Comparison of ENCODE assay signal across 16 cellular contexts in the genomic region with DNA sequence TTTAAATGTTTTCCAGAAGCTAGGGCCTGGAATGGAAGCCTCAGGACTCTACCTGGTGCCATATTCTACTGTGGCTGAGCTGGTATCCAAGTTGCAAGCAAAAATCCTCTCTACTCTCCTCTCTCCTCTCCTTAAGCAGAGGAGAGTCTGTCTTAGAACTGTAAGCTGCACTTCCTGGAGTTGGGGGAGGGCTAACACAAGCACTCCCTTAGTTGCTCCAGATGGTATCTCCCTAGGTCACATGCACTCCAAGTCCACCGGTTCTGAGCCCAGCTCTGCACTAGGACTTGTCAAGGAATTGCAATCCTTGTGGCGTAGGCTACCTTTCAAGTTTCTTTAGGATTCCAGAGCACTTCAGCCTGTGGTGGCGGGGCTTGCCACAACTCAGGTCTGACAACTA.
A peak's percentile ranks its signal among the peaks of the same experiment; 100 is the strongest.
DNase-seq lines count a peak whose midpoint lies in the region; ATAC-seq and TF ChIP-seq lines count a peak whose summit lies in the region.
"Had no signal": no experiment of that assay in that cellular context is flagged by ENCODE, and none has a peak within 500 bp of the region (broad histone marks: within the 10 kb centered on the region; RNA-seq: fewer than 3 reads in every experiment).

No MANE protein-coding gene starts in this region.

- CTCF ChIA-PET in activated CD8-positive, alpha-beta T cell treated with anti-CD3 and anti-CD28 coated beads, Interleukin-2, amount 10 ng/mL, durations not matched to agents 7 days and 5 days (lab: Charles Lee) = no interaction called here
- CTCF ChIA-PET in WTC11 (lab: Charles Lee) = no interaction called here

- no peak overlapping the region for H3K9ac ChIP-seq in endodermal cell (ENCODE audit: extremely low read depth, low read length, poor library complexity, severe bottlenecking)
- H3K9ac ChIP-seq: GM23248 had no signal

- H3K4me3 ChIP-seq in endodermal cell (ENCODE audit: low read length) (no peak overlapping the region), upper lobe of right lung (no peak overlapping the region)
- H3K4me3 ChIP-seq: GM23248 had no signal

- H3K4me3 Mint-ChIP-seq in endodermal cell (no peak overlapping the region), neural crest cell (no peak overlapping the region), WTC11 (no peak overlapping the region)
- no peak overlapping the region for H3K4me3 Mint-ChIP-seq in activated CD8-positive, alpha-beta T cell treated with anti-CD3 and anti-CD28 coated beads, Interleukin-2, amount 10 ng/mL, durations not matched to agents 7 days and 5 days
- H3K4me3 Mint-ChIP-seq: CD8-positive, alpha-beta T cell had no signal

- no peak for TF ChIP-seq CTCF in endodermal cell (conservative IDR thresholded peaks at IDR 0.05)
- TF ChIP-seq CTCF in neural crest cell (conservative IDR thresholded peaks at IDR 0.05) = no peak
- no peak for TF ChIP-seq CTCF in upper lobe of right lung (IDR thresholded peaks at IDR 0.05)
- no peak for TF ChIP-seq CTCF in WTC11 (IDR thresholded peaks at IDR 0.05)

- H3K36me3 Mint-ChIP-seq in endodermal cell (ENCODE audit: low read depth) (peaks cover 37% of the 10 kb centered on the region), neural crest cell (ENCODE audit: low read depth) (peaks cover 8% of the 10 kb centered on the region), WTC11 (no peaks in the 10 kb centered on the region; the same call in 1 of the 2 replicates)
- no peaks in the 10 kb centered on the region for H3K36me3 Mint-ChIP-seq in activated CD8-positive, alpha-beta T cell treated with anti-CD3 and anti-CD28 coated beads, Interleukin-2, amount 10 ng/mL, durations not matched to agents 7 days and 5 days (ENCODE audit: low read depth)
- H3K36me3 Mint-ChIP-seq: CD8-positive, alpha-beta T cell had no signal

- H3K4me1 Mint-ChIP-seq in endodermal cell (peaks cover 5% of the 10 kb centered on the region), neural crest cell (no peaks in the 10 kb centered on the region), WTC11 (peaks cover 16% of the 10 kb centered on the region)
- no peaks in the 10 kb centered on the region for H3K4me1 Mint-ChIP-seq in activated CD8-positive, alpha-beta T cell treated with anti-CD3 and anti-CD28 coated beads, Interleukin-2, amount 10 ng/mL, durations not matched to agents 7 days and 5 days (ENCODE audit: low read depth)

- H3K27me3 ChIP-seq in endodermal cell (ENCODE audit: control insufficient read depth, insufficient read depth, low read length, poor library complexity, severe bottlenecking) (no peaks in the 10 kb centered on the region), upper lobe of right lung (no peaks in the 10 kb centered on the region)
- H3K27me3 ChIP-seq: BE2C had no signal

- H3K4me1 ChIP-seq in endodermal cell (ENCODE audit: control insufficient read depth, insufficient read depth, low read length) (no peaks in the 10 kb centered on the region), upper lobe of right lung (no peaks in the 10 kb centered on the region)
- H3K4me1 ChIP-seq: BE2C had no signal

- H3K27me3 Mint-ChIP-seq in endodermal cell (ENCODE audit: insufficient read depth) = no peaks in the 10 kb centered on the region
- no peaks in the 10 kb centered on the region for H3K27me3 Mint-ChIP-seq in neural crest cell (ENCODE audit: low read depth)
- H3K27me3 Mint-ChIP-seq in activated CD8-positive, alpha-beta T cell treated with anti-CD3 and anti-CD28 coated beads, Interleukin-2, amount 10 ng/mL, durations not matched to agents 7 days and 5 days (ENCODE audit: low read depth) = no peaks in the 10 kb centered on the region
- no peaks in the 10 kb centered on the region for H3K27me3 Mint-ChIP-seq in WTC11 (ENCODE audit: low read depth)

- no peak overlapping the region for H3K27ac ChIP-seq in endodermal cell (ENCODE audit: low read depth, low read length)
- no peak overlapping the region for H3K27ac ChIP-seq in upper lobe of right lung
- H3K27ac ChIP-seq: C4-2B, GM23248, HL-60 had no signal

- H3K27ac Mint-ChIP-seq in endodermal cell (no peak overlapping the region), neural crest cell (ENCODE audit: unreplicated experiment) (peak overlapping the region; percentile 80), WTC11 (no peak overlapping the region)
- no peak overlapping the region for H3K27ac Mint-ChIP-seq in activated CD8-positive, alpha-beta T cell treated with anti-CD3 and anti-CD28 coated beads, Interleukin-2, amount 10 ng/mL, durations not matched to agents 7 days and 5 days
- H3K27ac Mint-ChIP-seq: CD8-positive, alpha-beta T cell had no signal

- intact Hi-C loops in upper lobe of right lung (cut with DNase I) = no loop called here

- no peaks in the 10 kb centered on the region for H3K9me3 ChIP-seq in endodermal cell (ENCODE audit: control insufficient read depth, low read length)
- H3K9me3 ChIP-seq in upper lobe of right lung = no peaks in the 10 kb centered on the region
- H3K9me3 ChIP-seq: BE2C had no signal

- ATAC-seq in upper lobe of right lung (peak; percentile 66), WTC11 (no peak)
- no peak for ATAC-seq in activated CD8-positive, alpha-beta T cell treated with anti-CD3 and anti-CD28 coated beads, Interleukin-2, amount 10 ng/mL, durations not matched to agents 7 days and 5 days
- ATAC-seq: CD8-positive, alpha-beta T cell; HCT116 had no signal

- POLR2A ChIA-PET in activated CD8-positive, alpha-beta T cell treated with anti-CD3 and anti-CD28 coated beads, Interleukin-2, amount 10 ng/mL, durations not matched to agents 7 days and 5 days (lab: Charles Lee) = no interaction called here
- POLR2A ChIA-PET in WTC11 (lab: Charles Lee) = no interaction called here

- WGBS in endodermal cell (ENCODE audit: insufficient coverage in 1 of 2, insufficient read length in 1 of 2), 2 experiments = 87 to 94% methylated on average over 2 to 3 of the region's 3 CpGs

- H3K9me3 Mint-ChIP-seq in endodermal cell (peaks cover 5% of the 10 kb centered on the region), neural crest cell (peaks cover 7% of the 10 kb centered on the region), WTC11 (peaks cover 16% of the 10 kb centered on the region)
- no peaks in the 10 kb centered on the region for H3K9me3 Mint-ChIP-seq in activated CD8-positive, alpha-beta T cell treated with anti-CD3 and anti-CD28 coated beads, Interleukin-2, amount 10 ng/mL, durations not matched to agents 7 days and 5 days (ENCODE audit: insufficient read depth)
- H3K9me3 Mint-ChIP-seq: CD8-positive, alpha-beta T cell had no signal

- peaks cover 4% of the 10 kb centered on the region for H3K36me3 ChIP-seq in endodermal cell (ENCODE audit: control insufficient read depth, insufficient read depth, low read length)
- no peaks in the 10 kb centered on the region for H3K36me3 ChIP-seq in upper lobe of right lung
- H3K36me3 ChIP-seq: BE2C had no signal

- DNase-seq in NCI-H69 (lab: John Stamatoyannopoulos, UW) (peak; percentile 25), endodermal cell (peak; percentile 28), neural crest cell (ENCODE audit: low read depth, low spot score) (no peak), upper lobe of right lung (no peak), Ammon's horn (ENCODE audit: low spot score) (no peak), WTC11 (ENCODE audit: low spot score) (no peak)
- DNase-seq in activated CD8-positive, alpha-beta T cell treated with anti-CD3 and anti-CD28 coated beads, Interleukin-2, amount 10 ng/mL, durations not matched to agents 7 days and 5 days = no peak
- DNase-seq: BE2C; CD8-positive, alpha-beta T cell; COR-L47; DMS153; GF-D8; GM23248 had no signal

TF ChIP-seq in WTC11, 78 proteins besides CTCF, POLR2A, EP300 and RAD21:
- TF ChIP-seq SMAD3 (CRISPR knock-in tag; IDR thresholded peaks at IDR 0.05; ENCODE audit: borderline replicate concordance) = no peak
- TF ChIP-seq, protein P1, sequence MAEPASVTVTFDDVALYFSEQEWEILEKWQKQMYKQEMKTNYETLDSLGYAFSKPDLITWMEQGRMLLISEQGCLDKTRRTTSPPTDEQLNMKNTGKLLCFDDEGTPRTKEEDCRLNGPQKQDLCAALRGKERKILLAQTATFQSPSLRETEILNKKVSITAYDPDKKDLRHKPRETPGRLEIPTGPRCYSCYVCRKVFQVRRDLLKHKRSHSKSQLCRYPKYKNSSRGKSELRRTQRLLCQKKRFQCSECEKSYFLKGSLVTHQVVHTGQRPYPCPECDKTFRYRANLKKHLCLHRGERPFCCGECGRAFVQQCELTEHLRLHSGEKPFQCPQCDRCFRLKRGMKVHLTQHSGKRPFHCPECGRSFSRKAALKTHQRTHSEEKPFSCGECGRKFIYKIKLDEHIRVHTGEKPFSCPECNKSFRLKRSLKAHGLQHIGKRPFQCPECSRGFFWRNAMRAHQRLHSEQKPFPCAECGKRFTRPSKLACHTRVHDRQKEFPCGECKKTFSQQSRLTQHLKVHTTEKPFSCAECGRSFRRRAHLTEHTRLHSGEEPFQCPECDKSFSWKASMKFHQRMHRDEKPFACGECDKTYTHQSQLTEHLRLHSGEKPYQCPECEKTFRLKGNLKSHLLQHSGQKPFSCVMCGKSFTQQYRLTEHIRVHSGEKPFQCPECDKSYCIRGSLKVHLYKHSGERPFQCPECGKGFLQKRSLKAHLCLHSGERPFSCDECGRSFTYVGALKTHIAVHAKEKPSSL (CRISPR knock-in tag; conservative IDR thresholded peaks at IDR 0.05) = no peak
- no peak for TF ChIP-seq ZNF396 (CRISPR knock-in tag; IDR thresholded peaks at IDR 0.05; ENCODE audit: borderline replicate concordance)
- TF ChIP-seq, protein P2, sequence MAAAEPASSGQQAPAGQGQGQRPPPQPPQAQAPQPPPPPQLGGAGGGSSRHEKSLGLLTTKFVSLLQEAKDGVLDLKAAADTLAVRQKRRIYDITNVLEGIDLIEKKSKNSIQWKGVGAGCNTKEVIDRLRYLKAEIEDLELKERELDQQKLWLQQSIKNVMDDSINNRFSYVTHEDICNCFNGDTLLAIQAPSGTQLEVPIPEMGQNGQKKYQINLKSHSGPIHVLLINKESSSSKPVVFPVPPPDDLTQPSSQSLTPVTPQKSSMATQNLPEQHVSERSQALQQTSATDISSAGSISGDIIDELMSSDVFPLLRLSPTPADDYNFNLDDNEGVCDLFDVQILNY (CRISPR knock-in tag; IDR thresholded peaks at IDR 0.05) = no peak
- TF ChIP-seq ESRRA (CRISPR knock-in tag; IDR thresholded peaks at IDR 0.05; ENCODE audit: borderline replicate concordance) = no peak
- no peak for TF ChIP-seq NR2C2 (CRISPR knock-in tag; IDR thresholded peaks at IDR 0.05)
- no peak for TF ChIP-seq SOX15 (CRISPR knock-in tag; IDR thresholded peaks at IDR 0.05)
- TF ChIP-seq PRRX2 (CRISPR knock-in tag; IDR thresholded peaks at IDR 0.05) = no peak
- TF ChIP-seq, protein P3, sequence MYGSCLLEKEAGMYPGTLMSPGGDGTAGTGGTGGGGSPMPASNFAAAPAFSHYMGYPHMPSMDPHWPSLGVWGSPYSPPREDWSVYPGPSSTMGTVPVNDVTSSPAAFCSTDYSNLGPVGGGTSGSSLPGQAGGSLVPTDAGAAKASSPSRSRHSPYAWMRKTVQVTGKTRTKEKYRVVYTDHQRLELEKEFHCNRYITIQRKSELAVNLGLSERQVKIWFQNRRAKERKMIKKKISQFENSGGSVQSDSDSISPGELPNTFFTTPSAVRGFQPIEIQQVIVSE (CRISPR knock-in tag; IDR thresholded peaks at IDR 0.05; ENCODE audit: borderline replicate concordance) = no peak
- no peak for TF ChIP-seq ZNF416 (CRISPR knock-in tag; IDR thresholded peaks at IDR 0.05)
- no peak for TF ChIP-seq SP1 (CRISPR knock-in tag; conservative IDR thresholded peaks at IDR 0.05)

Comparison
In these comparisons a context has a peak if more than half of its experiments do, and no peak if none do; other contexts are left out.
1. DNase-seq: peak in NCI-H69 (single experiment) and endodermal cell (single experiment); none in neural crest cell (single experiment), upper lobe of right lung (single experiment), activated CD8-positive, alpha-beta T cell treated with anti-CD3 and anti-CD28 coated beads, Interleukin-2, amount 10 ng/mL, durations not matched to agents 7 days and 5 days (single experiment), Ammon's horn (single experiment) and WTC11 (single experiment).